In genomic region chrX:123740006-123740405, GRCh38 we compare ENCODE assay signal across 2 cellular contexts.
TF ChIP-seq lines count a peak whose summit lies in the region.

No MANE protein-coding gene starts in this region.

TF ChIP-seq in HCT116, 20 proteins besides CTCF, POLR2A, EP300 and RAD21:
- TF ChIP-seq FOSL1 (IDR thresholded peaks at IDR 0.05; ENCODE audit: low read depth), result no peak

TF ChIP-seq in K562, 482 proteins besides CTCF, POLR2A, EP300 and RAD21:
- TF ChIP-seq E2F6 (IDR thresholded peaks at IDR 0.05; ENCODE audit: borderline replicate concordance in 1 of 2, extremely low read depth in 1 of 2, insufficient read depth in 1 of 2, insufficient read length in 1 of 2, low read depth in 1 of 2, low read length in 1 of 2, poor library complexity in 1 of 2, severe bottlenecking in 1 of 2), result no peak
- TF ChIP-seq AFF1 (IDR thresholded peaks at IDR 0.05; ENCODE audit: low read depth in 1 of 2, partially characterized antibody in 2 of 2), result no peak
- no peak for TF ChIP-seq CREB5 (CRISPR knock-in tag; IDR thresholded peaks at IDR 0.05)
- TF ChIP-seq CUX1 (CRISPR knock-in tag; IDR thresholded peaks at IDR 0.05), result no peak
- no peak for TF ChIP-seq HLTF (IDR thresholded peaks at IDR 0.05)
- no peak for TF ChIP-seq CSDE1 (IDR thresholded peaks at IDR 0.05)
- no peak for TF ChIP-seq GABPB2 (CRISPR knock-in tag; conservative IDR thresholded peaks at IDR 0.05)
- TF ChIP-seq ZNF41 (CRISPR knock-in tag; conservative IDR thresholded peaks at IDR 0.05), result no peak
- TF ChIP-seq BDP1 (IDR thresholded peaks at IDR 0.05; ENCODE audit: insufficient read depth, insufficient read length), result no peak
- TF ChIP-seq MIER1 (IDR thresholded peaks at IDR 0.05; ENCODE audit: low read depth), result no peak
- TF ChIP-seq TBL1XR1 (IDR thresholded peaks at IDR 0.05; ENCODE audit: low read length in 2 of 2), result no peak
- TF ChIP-seq PCBP2 (IDR thresholded peaks at IDR 0.05; ENCODE audit: low read depth, low read length, poor library complexity, severe bottlenecking), result no peak
- TF ChIP-seq ZFP1 (CRISPR knock-in tag; IDR thresholded peaks at IDR 0.05), result no peak
